ENCODE assay signal across 33 cellular contexts in genomic region chr1:158189637-158190036, GRCh38. TPM values are rescaled to one million over a fixed set of nuclear protein-coding genes. Genes with fewer than 3 reads are reported as not detected.
"Had no signal": no experiment of that assay in that cellular context is flagged by ENCODE, and none has a peak within 500 bp of the region (broad histone marks: within the 10 kb centered on the region; RNA-seq: fewer than 3 reads in every experiment).

No MANE protein-coding gene starts in this region.

- H3K36me3 Mint-ChIP-seq: T-cell had no signal

- FAIRE-seq: RCC 7860 had no signal

- ATAC-seq: Panc1, Right ventricle myocardium inferior, SK-N-SH treated with all-trans-retinoic acid at 6 μM for 48 hours, T-cell had no signal

- H3K9me3 ChIP-seq: SJCRH30 had no signal

- H3K36me3 ChIP-seq: SJCRH30 had no signal

- H3K27ac Mint-ChIP-seq: T-cell had no signal

- DNase-seq: Karpas-422, MM.1S, MV-4-11, NCI-H1092, NCI-H1105, NCI-H1417 treated with DMSO at 0.1 percent for 48 hours, NCI-H1436 treated with DMSO at 0.1 percent for 48 hours, NCI-H1694 treated with DMSO at 0.1 percent for 48 hours, NCI-H1930, NCI-H2029 treated with DMSO at 0.1 percent for 48 hours, NCI-H2081 treated with DMSO at 0.1 percent for 48 hours, NCI-H2107, NCI-H2171, NCI-H226, NCI-H446 treated with DMSO at 0.1 percent for 48 hours, NCI-H510A, NCI-H524, NCI-H526, NCI-H69, NCI-H748 treated with DMSO at 0.1 percent for 48 hours, NCI-H82, PC-9, SHP77, SIG-M5, SJCRH30, T-cell had no signal

- H3K4me1 ChIP-seq: SJCRH30 had no signal

- H3K4me3 ChIP-seq: PC-9, SJCRH30, SK-N-MC had no signal

- H3K4me3 Mint-ChIP-seq: T-cell had no signal

- H3K27me3 ChIP-seq: SJCRH30 had no signal

- H3K4me2 ChIP-seq: PC-9 had no signal

- H2AFZ ChIP-seq: PC-9 had no signal

- H3K4me1 Mint-ChIP-seq: T-cell had no signal

- H3K27ac ChIP-seq: PC-9, RWPE1, SJCRH30, SK-N-MC had no signal

RNA-seq across cellular contexts. Expression of gene CD1D, which starts 8.9 kb away (rescaled TPM):
- total RNA-seq: PC-9, SJCRH30, SK-MEL-5 had no signal
